Comparison of ENCODE assay signal across 23 cellular contexts in genomic region chr10:45442670-45443069, GRCh38.
A peak's percentile ranks its signal among the peaks of the same experiment; 100 is the strongest.
DNase-seq lines count a peak whose midpoint lies in the region; ATAC-seq and TF ChIP-seq lines count a peak whose summit lies in the region.
"Had no signal": no experiment of that assay in that cellular context is flagged by ENCODE, and none has a peak within 500 bp of the region (broad histone marks: within the 10 kb centered on the region; RNA-seq: fewer than 3 reads in every experiment).

No MANE protein-coding gene starts in this region.

- H3K27ac Mint-ChIP-seq in stimulated activated naive CD8-positive, alpha-beta T cell treated with anti-CD3 and anti-CD28 coated beads, Interleukin-15, amount 100 ng/mL, for 72 hours = peak overlapping the region in 1 of 2 donors; percentile 92
- H3K27ac Mint-ChIP-seq in natural killer cell treated with Interleukin-12 subunit alpha and Interleukin-12 subunit beta and Interleukin-15 and Interleukin-18, amount 100 ng/mL, for 72 hours = no peak overlapping the region
- no peak overlapping the region for H3K27ac Mint-ChIP-seq in glutamatergic neuron (ENCODE audit: unreplicated experiment)

- H3K4me3 ChIP-seq in WERI-Rb-1 (ENCODE audit: low read depth, low read length) = no peak overlapping the region
- H3K4me3 ChIP-seq: left ventricle myocardium inferior, spleen had no signal

- ATAC-seq in stimulated activated naive CD8-positive, alpha-beta T cell treated with anti-CD3 and anti-CD28 coated beads, Interleukin-15, amount 100 ng/mL, for 72 hours = peak; percentile 29
- no peak for ATAC-seq in stimulated activated naive CD8-positive, alpha-beta T cell treated with anti-CD3 and anti-CD28 coated beads, Interleukin-15, Interleukin-2, amounts not matched to agents 100 U/mL and 50 U/mL, for 24 hours
- no peak for ATAC-seq in left lobe of liver
- no peak for ATAC-seq in natural killer cell treated with Interleukin-12 subunit alpha and Interleukin-12 subunit beta and Interleukin-15 and Interleukin-18, amount 100 ng/mL, for 72 hours
- ATAC-seq in GM18519 (IDR thresholded peaks at IDR 0.05; ENCODE audit: low FRiP score, unreplicated experiment) = no peak

- no peaks in the 10 kb centered on the region for H3K27me3 ChIP-seq in WERI-Rb-1 (ENCODE audit: insufficient read depth, low read depth, severe bottlenecking)
- H3K27me3 ChIP-seq: brain microvascular endothelial cell, neutrophil had no signal

- no peaks in the 10 kb centered on the region for H3K9me3 Mint-ChIP-seq in stimulated activated naive CD8-positive, alpha-beta T cell treated with anti-CD3 and anti-CD28 coated beads, Interleukin-15, amount 100 ng/mL, for 72 hours
- no peaks in the 10 kb centered on the region for H3K9me3 Mint-ChIP-seq in natural killer cell treated with Interleukin-12 subunit alpha and Interleukin-12 subunit beta and Interleukin-15 and Interleukin-18, amount 100 ng/mL, for 72 hours
- peaks cover 11% of the 10 kb centered on the region for H3K9me3 Mint-ChIP-seq in glutamatergic neuron (ENCODE audit: unreplicated experiment)

- H3K27me3 Mint-ChIP-seq in stimulated activated naive CD8-positive, alpha-beta T cell treated with anti-CD3 and anti-CD28 coated beads, Interleukin-15, amount 100 ng/mL, for 72 hours = peaks cover 8% of the 10 kb centered on the region
- H3K27me3 Mint-ChIP-seq in natural killer cell treated with Interleukin-12 subunit alpha and Interleukin-12 subunit beta and Interleukin-15 and Interleukin-18, amount 100 ng/mL, for 72 hours = peaks cover 5 to 7% of the 10 kb centered on the region in 2 donors
- H3K27me3 Mint-ChIP-seq in glutamatergic neuron (ENCODE audit: unreplicated experiment) = peaks cover 7% of the 10 kb centered on the region

- DNase-seq in stimulated activated naive CD8-positive, alpha-beta T cell treated with anti-CD3 and anti-CD28 coated beads, Interleukin-15, amount 100 ng/mL, for 72 hours = no peak
- no peak for DNase-seq in stimulated activated naive CD8-positive, alpha-beta T cell treated with anti-CD3 and anti-CD28 coated beads, Interleukin-15, Interleukin-2, amounts not matched to agents 100 U/mL and 50 U/mL, for 24 hours
- DNase-seq in WERI-Rb-1 (peak; percentile 50), left lobe of liver (ENCODE audit: low spot score) (peak; percentile 41), glutamatergic neuron (no peak)
- no peak for DNase-seq in natural killer cell treated with Interleukin-12 subunit alpha and Interleukin-12 subunit beta and Interleukin-15 and Interleukin-18, amount 100 ng/mL, for 72 hours (ENCODE audit: low spot score)
- no peak for DNase-seq in stimulated activated naive CD4-positive, alpha-beta T cell (lab: John Stamatoyannopoulos, UW)
- DNase-seq: activated CD4-positive, alpha-beta T cell treated with anti-CD3 and anti-CD28 coated beads for 48 hours; activated CD8-positive, alpha-beta memory T cell treated with anti-CD3 and anti-CD28 coated beads, Interleukin-2, amount 50 U/mL, for 4 hours; brain microvascular endothelial cell; C1 segment of cervical spinal cord; Calu3; KBM-7; left ventricle myocardium inferior; MV-4-11; NCI-H1930; NCI-H446; spleen; stimulated activated CD4-positive, alpha-beta T cell treated with anti-CD3 and anti-CD28 coated beads, Interleukin-4, amount 100 ng/mL, for 4 hours; substantia nigra; SW 1271 had no signal

- H3K4me1 Mint-ChIP-seq in stimulated activated naive CD8-positive, alpha-beta T cell treated with anti-CD3 and anti-CD28 coated beads, Interleukin-15, amount 100 ng/mL, for 72 hours = peaks cover 5% of the 10 kb centered on the region
- no peaks in the 10 kb centered on the region for H3K4me1 Mint-ChIP-seq in natural killer cell treated with Interleukin-12 subunit alpha and Interleukin-12 subunit beta and Interleukin-15 and Interleukin-18, amount 100 ng/mL, for 72 hours (ENCODE audit: low read depth in 2 of 2)
- H3K4me1 Mint-ChIP-seq in glutamatergic neuron (ENCODE audit: low read depth, unreplicated experiment) = peaks cover 23% of the 10 kb centered on the region

- H3K36me3 ChIP-seq in WERI-Rb-1 = no peaks in the 10 kb centered on the region
- H3K36me3 ChIP-seq: brain microvascular endothelial cell, left ventricle myocardium inferior had no signal

- TF ChIP-seq CTCF in WERI-Rb-1 (IDR thresholded peaks at IDR 0.05; ENCODE audit: low read depth, low read length) (peak; percentile 72), glutamatergic neuron (IDR thresholded peaks at IDR 0.05; ENCODE audit: partially characterized antibody, unreplicated experiment) (no peak)

- H3K27ac ChIP-seq in WERI-Rb-1 = no peak overlapping the region
- H3K27ac ChIP-seq: brain microvascular endothelial cell, left ventricle myocardium inferior, neutrophil, spleen had no signal

- no peaks in the 10 kb centered on the region for H3K9me3 ChIP-seq in WERI-Rb-1 (ENCODE audit: severe bottlenecking)
- H3K9me3 ChIP-seq: left ventricle myocardium inferior, neutrophil, spleen had no signal

- no peak overlapping the region for H3K4me3 Mint-ChIP-seq in stimulated activated naive CD8-positive, alpha-beta T cell treated with anti-CD3 and anti-CD28 coated beads, Interleukin-15, amount 100 ng/mL, for 72 hours
- H3K4me3 Mint-ChIP-seq in natural killer cell treated with Interleukin-12 subunit alpha and Interleukin-12 subunit beta and Interleukin-15 and Interleukin-18, amount 100 ng/mL, for 72 hours = no peak overlapping the region
- no peak overlapping the region for H3K4me3 Mint-ChIP-seq in glutamatergic neuron (ENCODE audit: unreplicated experiment)

- H3K36me3 Mint-ChIP-seq in natural killer cell treated with Interleukin-12 subunit alpha and Interleukin-12 subunit beta and Interleukin-15 and Interleukin-18, amount 100 ng/mL, for 72 hours = no peaks in the 10 kb centered on the region
- H3K36me3 Mint-ChIP-seq in glutamatergic neuron (ENCODE audit: unreplicated experiment) = no peaks in the 10 kb centered on the region

Comparison
In these comparisons a context has a peak if more than half of its experiments do, and no peak if none do; other contexts are left out.
1. DNase-seq: peak in WERI-Rb-1 (single experiment) and left lobe of liver (single experiment); none in stimulated activated naive CD8-positive, alpha-beta T cell treated with anti-CD3 and anti-CD28 coated beads, Interleukin-15, amount 100 ng/mL, for 72 hours (0 of 2), stimulated activated naive CD8-positive, alpha-beta T cell treated with anti-CD3 and anti-CD28 coated beads, Interleukin-15, Interleukin-2, amounts not matched to agents 100 U/mL and 50 U/mL, for 24 hours (single experiment), natural killer cell treated with Interleukin-12 subunit alpha and Interleukin-12 subunit beta and Interleukin-15 and Interleukin-18, amount 100 ng/mL, for 72 hours (single experiment), stimulated activated naive CD4-positive, alpha-beta T cell (0 of 6) and glutamatergic neuron (single experiment).